1 cellular context compared by ENCODE assay signal in genomic region chr15:79310985-79311900, GRCh38.
A peak's percentile ranks its signal among the peaks of the same experiment; 100 is the strongest.
TF ChIP-seq lines count a peak whose summit lies in the region.

Gene TMED3, plus strand, starts transcription at chr15:79311112. Its CDS starts 138 bp downstream, at chr15:79311250.

TF ChIP-seq in HepG2, 621 proteins besides CTCF, POLR2A, EP300 and RAD21 (continued from another document):
- TF ChIP-seq, protein P1, sequence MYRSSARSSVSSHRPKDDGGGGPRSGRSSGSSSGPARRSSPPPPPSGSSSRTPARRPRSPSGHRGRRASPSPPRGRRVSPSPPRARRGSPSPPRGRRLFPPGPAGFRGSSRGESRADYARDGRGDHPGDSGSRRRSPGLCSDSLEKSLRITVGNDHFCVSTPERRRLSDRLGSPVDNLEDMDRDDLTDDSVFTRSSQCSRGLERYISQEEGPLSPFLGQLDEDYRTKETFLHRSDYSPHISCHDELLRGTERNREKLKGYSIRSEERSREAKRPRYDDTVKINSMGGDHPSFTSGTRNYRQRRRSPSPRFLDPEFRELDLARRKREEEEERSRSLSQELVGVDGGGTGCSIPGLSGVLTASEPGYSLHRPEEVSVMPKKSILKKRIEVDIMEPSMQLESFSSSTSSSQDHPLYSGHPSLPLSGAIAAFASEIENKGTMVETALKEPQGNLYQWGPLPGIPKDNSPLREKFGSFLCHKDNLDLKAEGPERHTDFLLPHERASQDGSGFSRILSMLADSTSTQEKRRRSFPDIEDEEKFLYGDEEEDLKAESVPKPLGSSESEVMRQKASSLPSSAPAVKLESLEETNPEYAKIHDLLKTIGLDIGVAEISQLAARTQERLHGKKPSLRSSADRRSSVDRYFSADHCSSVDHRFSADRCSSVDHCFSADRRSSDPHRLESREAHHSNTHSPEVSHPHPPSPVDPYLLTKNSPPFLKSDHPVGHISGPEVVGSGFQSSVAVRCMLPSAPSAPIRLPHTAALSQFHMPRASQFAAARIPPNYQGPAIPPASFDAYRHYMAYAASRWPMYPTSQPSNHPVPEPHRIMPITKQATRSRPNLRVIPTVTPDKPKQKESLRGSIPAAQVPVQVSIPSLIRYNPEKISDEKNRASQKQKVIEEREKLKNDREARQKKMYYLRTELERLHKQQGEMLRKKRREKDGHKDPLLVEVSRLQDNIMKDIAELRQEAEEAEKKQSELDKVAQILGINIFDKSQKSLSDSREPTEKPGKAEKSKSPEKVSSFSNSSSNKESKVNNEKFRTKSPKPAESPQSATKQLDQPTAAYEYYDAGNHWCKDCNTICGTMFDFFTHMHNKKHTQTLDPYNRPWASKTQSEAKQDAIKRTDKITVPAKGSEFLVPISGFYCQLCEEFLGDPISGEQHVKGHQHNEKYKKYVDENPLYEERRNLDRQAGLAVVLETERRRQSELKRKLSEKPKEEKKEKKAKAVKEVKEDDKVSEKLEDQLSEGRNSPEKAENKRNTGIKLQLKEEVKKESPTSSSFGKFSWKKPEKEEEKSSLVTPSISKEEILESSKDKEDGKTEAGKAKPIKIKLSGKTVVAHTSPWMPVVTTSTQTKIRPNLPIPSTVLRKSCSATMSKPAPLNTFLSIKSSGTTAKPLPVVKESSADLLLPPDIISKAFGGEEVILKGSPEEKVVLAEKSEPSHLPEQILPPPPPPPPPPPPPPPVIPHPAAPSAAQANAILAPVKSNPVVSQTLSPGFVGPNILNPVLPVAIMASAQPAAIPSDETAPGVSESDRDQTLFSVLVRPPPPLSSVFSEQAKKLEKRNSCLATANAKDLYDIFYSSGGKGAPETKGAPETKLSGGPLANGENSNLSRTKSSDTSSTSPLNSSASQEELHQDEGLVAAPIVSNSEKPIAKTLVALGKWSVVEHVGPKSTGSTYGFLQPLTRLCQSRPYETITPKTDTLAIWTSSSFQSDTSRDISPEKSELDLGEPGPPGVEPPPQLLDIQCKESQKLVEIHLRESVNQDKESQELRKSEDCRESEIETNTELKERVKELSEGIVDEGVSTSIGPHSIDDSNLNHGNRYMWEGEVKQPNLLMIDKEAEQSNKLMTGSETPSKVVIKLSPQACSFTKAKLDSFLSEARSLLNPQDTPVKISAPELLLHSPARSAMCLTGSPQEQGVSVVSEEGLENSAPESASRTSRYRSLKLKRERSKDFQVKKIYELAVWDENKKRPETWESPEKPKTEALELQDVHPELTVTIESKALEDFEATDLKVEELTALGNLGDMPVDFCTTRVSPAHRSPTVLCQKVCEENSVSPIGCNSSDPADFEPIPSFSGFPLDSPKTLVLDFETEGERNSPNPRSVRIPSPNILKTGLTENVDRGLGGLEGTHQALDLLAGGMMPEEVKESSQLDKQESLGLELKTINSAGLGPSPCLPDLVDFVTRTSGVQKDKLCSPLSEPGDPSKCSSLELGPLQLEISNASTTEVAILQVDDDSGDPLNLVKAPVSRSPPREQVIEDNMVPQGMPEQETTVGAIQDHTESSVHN (CRISPR knock-in tag; IDR thresholded peaks at IDR 0.05): peak; percentile 90
- TF ChIP-seq ZNF350 (CRISPR knock-in tag; IDR thresholded peaks at IDR 0.05; ENCODE audit: borderline replicate concordance, low read depth): peak; percentile 68
- TF ChIP-seq, protein P2, sequence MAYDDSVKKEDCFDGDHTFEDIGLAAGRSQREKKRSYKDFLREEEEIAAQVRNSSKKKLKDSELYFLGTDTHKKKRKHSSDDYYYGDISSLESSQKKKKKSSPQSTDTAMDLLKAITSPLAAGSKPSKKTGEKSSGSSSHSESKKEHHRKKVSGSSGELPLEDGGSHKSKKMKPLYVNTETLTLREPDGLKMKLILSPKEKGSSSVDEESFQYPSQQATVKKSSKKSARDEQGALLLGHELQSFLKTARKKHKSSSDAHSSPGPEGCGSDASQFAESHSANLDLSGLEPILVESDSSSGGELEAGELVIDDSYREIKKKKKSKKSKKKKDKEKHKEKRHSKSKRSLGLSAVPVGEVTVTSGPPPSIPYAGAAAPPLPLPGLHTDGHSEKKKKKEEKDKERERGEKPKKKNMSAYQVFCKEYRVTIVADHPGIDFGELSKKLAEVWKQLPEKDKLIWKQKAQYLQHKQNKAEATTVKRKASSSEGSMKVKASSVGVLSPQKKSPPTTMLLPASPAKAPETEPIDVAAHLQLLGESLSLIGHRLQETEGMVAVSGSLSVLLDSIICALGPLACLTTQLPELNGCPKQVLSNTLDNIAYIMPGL (CRISPR knock-in tag; IDR thresholded peaks at IDR 0.05; ENCODE audit: borderline replicate concordance in 1 of 2, low read depth in 1 of 2): peak; percentile 91 to 97
- peak; percentile 85 for TF ChIP-seq KAT8 (CRISPR knock-in tag; IDR thresholded peaks at IDR 0.05)
- TF ChIP-seq ZNF207 (IDR thresholded peaks at IDR 0.05; ENCODE audit: borderline replicate concordance): no peak
- peak; percentile 34; the same call in 1 of the 2 replicates for TF ChIP-seq ZNF709 (CRISPR knock-in tag; IDR thresholded peaks at IDR 0.05)
- TF ChIP-seq, protein P3, sequence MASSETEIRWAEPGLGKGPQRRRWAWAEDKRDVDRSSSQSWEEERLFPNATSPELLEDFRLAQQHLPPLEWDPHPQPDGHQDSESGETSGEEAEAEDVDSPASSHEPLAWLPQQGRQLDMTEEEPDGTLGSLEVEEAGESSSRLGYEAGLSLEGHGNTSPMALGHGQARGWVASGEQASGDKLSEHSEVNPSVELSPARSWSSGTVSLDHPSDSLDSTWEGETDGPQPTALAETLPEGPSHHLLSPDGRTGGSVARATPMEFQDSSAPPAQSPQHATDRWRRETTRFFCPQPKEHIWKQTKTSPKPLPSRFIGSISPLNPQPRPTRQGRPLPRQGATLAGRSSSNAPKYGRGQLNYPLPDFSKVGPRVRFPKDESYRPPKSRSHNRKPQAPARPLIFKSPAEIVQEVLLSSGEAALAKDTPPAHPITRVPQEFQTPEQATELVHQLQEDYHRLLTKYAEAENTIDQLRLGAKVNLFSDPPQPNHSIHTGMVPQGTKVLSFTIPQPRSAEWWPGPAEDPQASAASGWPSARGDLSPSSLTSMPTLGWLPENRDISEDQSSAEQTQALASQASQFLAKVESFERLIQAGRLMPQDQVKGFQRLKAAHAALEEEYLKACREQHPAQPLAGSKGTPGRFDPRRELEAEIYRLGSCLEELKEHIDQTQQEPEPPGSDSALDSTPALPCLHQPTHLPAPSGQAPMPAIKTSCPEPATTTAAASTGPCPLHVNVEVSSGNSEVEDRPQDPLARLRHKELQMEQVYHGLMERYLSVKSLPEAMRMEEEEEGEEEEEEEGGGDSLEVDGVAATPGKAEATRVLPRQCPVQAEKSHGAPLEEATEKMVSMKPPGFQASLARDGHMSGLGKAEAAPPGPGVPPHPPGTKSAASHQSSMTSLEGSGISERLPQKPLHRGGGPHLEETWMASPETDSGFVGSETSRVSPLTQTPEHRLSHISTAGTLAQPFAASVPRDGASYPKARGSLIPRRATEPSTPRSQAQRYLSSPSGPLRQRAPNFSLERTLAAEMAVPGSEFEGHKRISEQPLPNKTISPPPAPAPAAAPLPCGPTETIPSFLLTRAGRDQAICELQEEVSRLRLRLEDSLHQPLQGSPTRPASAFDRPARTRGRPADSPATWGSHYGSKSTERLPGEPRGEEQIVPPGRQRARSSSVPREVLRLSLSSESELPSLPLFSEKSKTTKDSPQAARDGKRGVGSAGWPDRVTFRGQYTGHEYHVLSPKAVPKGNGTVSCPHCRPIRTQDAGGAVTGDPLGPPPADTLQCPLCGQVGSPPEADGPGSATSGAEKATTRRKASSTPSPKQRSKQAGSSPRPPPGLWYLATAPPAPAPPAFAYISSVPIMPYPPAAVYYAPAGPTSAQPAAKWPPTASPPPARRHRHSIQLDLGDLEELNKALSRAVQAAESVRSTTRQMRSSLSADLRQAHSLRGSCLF (CRISPR knock-in tag; IDR thresholded peaks at IDR 0.05; ENCODE audit: borderline replicate concordance): no peak
- peak; percentile 84 for TF ChIP-seq STAT5B (CRISPR knock-in tag; IDR thresholded peaks at IDR 0.05)
- TF ChIP-seq PATZ1 (CRISPR knock-in tag; IDR thresholded peaks at IDR 0.05): peak; percentile 68
- TF ChIP-seq EEA1 (CRISPR knock-in tag; IDR thresholded peaks at IDR 0.05; ENCODE audit: borderline replicate concordance): peak; percentile 67; the same call in 1 of the 2 replicates
- TF ChIP-seq ZNF12 (CRISPR knock-in tag; IDR thresholded peaks at IDR 0.05): 0 out of 2 replicates have a peak, but pooled peaks have one; percentile 36
- TF ChIP-seq YEATS4 (CRISPR knock-in tag; IDR thresholded peaks at IDR 0.05; ENCODE audit: borderline replicate concordance): peak; percentile 95
- TF ChIP-seq ZBTB2 (CRISPR knock-in tag; IDR thresholded peaks at IDR 0.05; ENCODE audit: low read depth): peak; percentile 33; the same call in 1 of the 2 replicates
- peak; percentile 62 for TF ChIP-seq IRF2 (CRISPR knock-in tag; IDR thresholded peaks at IDR 0.05)
- peak; percentile 25; the same call in 1 of the 2 replicates for TF ChIP-seq DZIP1 (CRISPR knock-in tag; IDR thresholded peaks at IDR 0.05)
